Comparison of ENCODE assay signal across 33 cellular contexts in the genomic region with DNA sequence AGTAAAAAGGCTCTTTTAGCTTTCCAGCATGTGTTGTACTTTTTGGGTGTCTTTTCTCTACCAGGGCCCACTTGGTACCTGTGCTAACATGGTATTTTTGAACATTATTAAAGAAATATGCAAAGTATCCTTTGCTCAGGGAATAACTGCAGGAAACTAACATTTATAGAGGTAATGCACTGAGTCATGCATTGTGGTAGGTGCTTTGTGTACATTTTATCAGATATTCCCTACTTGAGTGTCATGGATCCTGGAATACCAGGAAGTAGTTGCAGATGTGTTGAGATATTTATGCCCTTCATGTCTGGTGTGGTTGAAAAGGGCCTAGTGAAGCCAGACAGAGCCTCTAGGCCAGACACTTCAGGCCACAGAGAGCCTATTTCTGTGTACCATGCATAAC.
"Had no signal": no experiment of that assay in that cellular context is flagged by ENCODE, and none has a peak within 500 bp of the region (broad histone marks: within the 10 kb centered on the region; RNA-seq: fewer than 3 reads in every experiment).

No MANE protein-coding gene starts in this region.

- H3K4me2 ChIP-seq: hepatocyte had no signal

- H3K27ac Mint-ChIP-seq: activated CD4-positive, alpha-beta memory T cell treated with anti-CD3 and anti-CD28 coated beads, Interleukin-2, amount 10 ng/mL, durations not matched to agents 7 days and 5 days; activated CD4-positive, alpha-beta T cell treated with anti-CD3 and anti-CD28 coated beads, Interleukin-2, amount 10 ng/mL, durations not matched to agents 7 days and 5 days; activated naive CD8-positive, alpha-beta T cell; activated T-helper 17 cell treated with anti-CD3 and anti-CD28 coated beads, Interleukin-2, amount 50 U/mL, for 72 hours; WTC11 had no signal

- H3K27me3 ChIP-seq: body of pancreas, cardiac muscle cell, colonic mucosa, gastroesophageal sphincter, heart right ventricle, hepatocyte had no signal

- H2AFZ ChIP-seq: hepatocyte had no signal

- FAIRE-seq: endometrium, endothelial cell of umbilical vein, TTC549 had no signal

- H3K4me1 ChIP-seq: body of pancreas, colonic mucosa, gastroesophageal sphincter, heart right ventricle had no signal

- H3K27ac ChIP-seq: body of pancreas, cardiac muscle cell, colonic mucosa, epithelial cell of prostate, gastroesophageal sphincter, heart right ventricle, hepatocyte, VCaP had no signal

- DNase-seq: activated CD4-positive, alpha-beta memory T cell treated with anti-CD3 and anti-CD28 coated beads, Interleukin-2, amount 10 ng/mL, durations not matched to agents 7 days and 5 days; activated CD4-positive, alpha-beta T cell treated with anti-CD3 and anti-CD28 coated beads for 1 hour; activated CD4-positive, alpha-beta T cell treated with anti-CD3 and anti-CD28 coated beads for 4 hours; activated CD4-positive, alpha-beta T cell treated with anti-CD3 and anti-CD28 coated beads, Interleukin-2, amount 10 ng/mL, durations not matched to agents 7 days and 5 days; activated CD4-positive, alpha-beta T cell treated with anti-CD3 and anti-CD28 coated beads, Interleukin-2, amount 50 U/mL, for 4 hours; activated CD8-positive, alpha-beta memory T cell treated with anti-CD3 and anti-CD28 coated beads, Interleukin-2, amount 50 U/mL, for 48 hours; activated effector memory CD4-positive, alpha-beta T cell treated with Interleukin-2 at 50 U/mL for 16 hours; activated gamma-delta T cell treated with Interleukin-2 at 50 U/mL for 16 hours; activated naive CD4-positive, alpha-beta T cell treated with anti-CD3 and anti-CD28 coated beads, Interleukin-2, amount 50 U/mL, for 16 hours; activated naive CD4-positive, alpha-beta T cell treated with Interleukin-2 at 50 U/mL for 16 hours; activated T-cell treated with anti-CD3 and anti-CD28 coated beads for 4 hours; activated T-cell treated with anti-CD3 and anti-CD28 coated beads, Interleukin-2, amount 50 U/mL, for 4 hours; amniotic stem cell; anterior cingulate cortex; body of pancreas; central memory CD4-positive, alpha-beta T cell; cerebellar nuclear complex; colonic mucosa; effector CD8-positive, alpha-beta T cell; foreskin melanocyte; heart right ventricle; T-helper 2 cell had no signal

- H3K4me3 ChIP-seq: body of pancreas, cardiac muscle cell, colonic mucosa, gastroesophageal sphincter, heart right ventricle, hepatocyte had no signal

- H3K36me3 ChIP-seq: cardiac muscle cell, colonic mucosa, gastroesophageal sphincter, heart right ventricle had no signal

- H3K79me2 ChIP-seq: hepatocyte had no signal

- H3K36me3 Mint-ChIP-seq: activated naive CD8-positive, alpha-beta T cell; WTC11 had no signal

- ATAC-seq: activated T-cell treated with anti-CD3 and anti-CD28 coated beads, Interleukin-2, amount 50 U/mL, for 4 hours; activated T-helper 17 cell treated with anti-CD3 and anti-CD28 coated beads, Interleukin-2, amount 50 U/mL, for 72 hours; body of pancreas; gastroesophageal sphincter; heart right ventricle; WTC11 had no signal

- H3K9me3 ChIP-seq: body of pancreas, colonic mucosa, gastroesophageal sphincter, heart right ventricle had no signal

- H3K27me3 Mint-ChIP-seq: activated CD4-positive, alpha-beta memory T cell treated with anti-CD3 and anti-CD28 coated beads, Interleukin-2, amount 10 ng/mL, durations not matched to agents 7 days and 5 days; activated CD4-positive, alpha-beta T cell treated with anti-CD3 and anti-CD28 coated beads, Interleukin-2, amount 10 ng/mL, durations not matched to agents 7 days and 5 days; activated naive CD8-positive, alpha-beta T cell; activated T-helper 17 cell treated with anti-CD3 and anti-CD28 coated beads, Interleukin-2, amount 50 U/mL, for 72 hours had no signal

- H3K9me3 Mint-ChIP-seq: activated CD4-positive, alpha-beta T cell treated with anti-CD3 and anti-CD28 coated beads, Interleukin-2, amount 10 ng/mL, durations not matched to agents 7 days and 5 days; activated T-cell treated with anti-CD3 and anti-CD28 coated beads, Interleukin-2, amount 50 U/mL, for 4 hours; WTC11 had no signal

- H3K4me1 Mint-ChIP-seq: activated CD4-positive, alpha-beta memory T cell treated with anti-CD3 and anti-CD28 coated beads, Interleukin-2, amount 10 ng/mL, durations not matched to agents 7 days and 5 days; activated CD4-positive, alpha-beta T cell treated with anti-CD3 and anti-CD28 coated beads, Interleukin-2, amount 10 ng/mL, durations not matched to agents 7 days and 5 days; activated T-helper 17 cell treated with anti-CD3 and anti-CD28 coated beads, Interleukin-2, amount 50 U/mL, for 72 hours had no signal

- H3K4me3 Mint-ChIP-seq: activated CD4-positive, alpha-beta memory T cell treated with anti-CD3 and anti-CD28 coated beads, Interleukin-2, amount 10 ng/mL, durations not matched to agents 7 days and 5 days; activated CD4-positive, alpha-beta T cell treated with anti-CD3 and anti-CD28 coated beads, Interleukin-2, amount 10 ng/mL, durations not matched to agents 7 days and 5 days; activated naive CD8-positive, alpha-beta T cell; activated T-cell treated with anti-CD3 and anti-CD28 coated beads, Interleukin-2, amount 50 U/mL, for 4 hours; activated T-helper 17 cell treated with anti-CD3 and anti-CD28 coated beads, Interleukin-2, amount 50 U/mL, for 72 hours; WTC11 had no signal
